1 cellular context compared by ENCODE assay signal in the genomic region with DNA sequence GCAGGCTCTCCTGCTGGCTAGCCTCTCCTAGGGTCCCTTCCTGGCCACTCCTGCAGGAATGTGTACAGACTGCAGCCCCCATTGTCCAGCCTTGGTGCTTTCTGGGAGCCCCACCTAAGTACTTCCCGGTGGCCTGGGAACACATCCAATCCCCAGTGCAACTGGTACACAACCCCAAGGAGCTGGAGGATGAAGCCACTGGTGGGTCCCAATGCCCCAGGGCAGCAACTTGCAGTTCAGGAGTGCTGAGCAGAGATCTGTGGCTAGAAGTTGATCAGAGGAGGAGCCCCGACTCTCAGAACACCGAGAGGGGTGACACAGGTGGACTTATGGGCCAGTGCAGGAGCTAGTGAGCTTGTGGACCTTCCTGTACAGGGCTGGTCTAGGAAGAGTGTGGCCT.
TF ChIP-seq lines count a peak whose summit lies in the region.

No MANE protein-coding gene starts in this region.

TF ChIP-seq in SK-N-SH treated with all-trans-retinoic acid at 6 μM for 48 hours, 23 proteins besides CTCF, POLR2A, EP300 and RAD21 (continued from another document):
- no peak for TF ChIP-seq ZFP30 (CRISPR knock-in tag; IDR thresholded peaks at IDR 0.05)
- TF ChIP-seq ZFP3 (CRISPR knock-in tag; IDR thresholded peaks at IDR 0.05): no peak
- TF ChIP-seq ZNF70 (CRISPR knock-in tag; IDR thresholded peaks at IDR 0.05): no peak
- TF ChIP-seq, protein P1, sequence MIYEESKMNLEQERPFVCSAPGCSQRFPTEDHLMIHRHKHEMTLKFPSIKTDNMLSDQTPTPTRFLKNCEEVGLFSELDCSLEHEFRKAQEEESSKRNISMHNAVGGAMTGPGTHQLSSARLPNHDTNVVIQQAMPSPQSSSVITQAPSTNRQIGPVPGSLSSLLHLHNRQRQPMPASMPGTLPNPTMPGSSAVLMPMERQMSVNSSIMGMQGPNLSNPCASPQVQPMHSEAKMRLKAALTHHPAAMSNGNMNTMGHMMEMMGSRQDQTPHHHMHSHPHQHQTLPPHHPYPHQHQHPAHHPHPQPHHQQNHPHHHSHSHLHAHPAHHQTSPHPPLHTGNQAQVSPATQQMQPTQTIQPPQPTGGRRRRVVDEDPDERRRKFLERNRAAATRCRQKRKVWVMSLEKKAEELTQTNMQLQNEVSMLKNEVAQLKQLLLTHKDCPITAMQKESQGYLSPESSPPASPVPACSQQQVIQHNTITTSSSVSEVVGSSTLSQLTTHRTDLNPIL (CRISPR knock-in tag; IDR thresholded peaks at IDR 0.05; ENCODE audit: low read depth): no peak
- TF ChIP-seq, protein P2, sequence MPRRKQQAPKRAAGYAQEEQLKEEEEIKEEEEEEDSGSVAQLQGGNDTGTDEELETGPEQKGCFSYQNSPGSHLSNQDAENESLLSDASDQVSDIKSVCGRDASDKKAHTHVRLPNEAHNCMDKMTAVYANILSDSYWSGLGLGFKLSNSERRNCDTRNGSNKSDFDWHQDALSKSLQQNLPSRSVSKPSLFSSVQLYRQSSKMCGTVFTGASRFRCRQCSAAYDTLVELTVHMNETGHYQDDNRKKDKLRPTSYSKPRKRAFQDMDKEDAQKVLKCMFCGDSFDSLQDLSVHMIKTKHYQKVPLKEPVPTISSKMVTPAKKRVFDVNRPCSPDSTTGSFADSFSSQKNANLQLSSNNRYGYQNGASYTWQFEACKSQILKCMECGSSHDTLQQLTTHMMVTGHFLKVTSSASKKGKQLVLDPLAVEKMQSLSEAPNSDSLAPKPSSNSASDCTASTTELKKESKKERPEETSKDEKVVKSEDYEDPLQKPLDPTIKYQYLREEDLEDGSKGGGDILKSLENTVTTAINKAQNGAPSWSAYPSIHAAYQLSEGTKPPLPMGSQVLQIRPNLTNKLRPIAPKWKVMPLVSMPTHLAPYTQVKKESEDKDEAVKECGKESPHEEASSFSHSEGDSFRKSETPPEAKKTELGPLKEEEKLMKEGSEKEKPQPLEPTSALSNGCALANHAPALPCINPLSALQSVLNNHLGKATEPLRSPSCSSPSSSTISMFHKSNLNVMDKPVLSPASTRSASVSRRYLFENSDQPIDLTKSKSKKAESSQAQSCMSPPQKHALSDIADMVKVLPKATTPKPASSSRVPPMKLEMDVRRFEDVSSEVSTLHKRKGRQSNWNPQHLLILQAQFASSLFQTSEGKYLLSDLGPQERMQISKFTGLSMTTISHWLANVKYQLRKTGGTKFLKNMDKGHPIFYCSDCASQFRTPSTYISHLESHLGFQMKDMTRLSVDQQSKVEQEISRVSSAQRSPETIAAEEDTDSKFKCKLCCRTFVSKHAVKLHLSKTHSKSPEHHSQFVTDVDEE (CRISPR knock-in tag; IDR thresholded peaks at IDR 0.05): no peak
- no peak for TF ChIP-seq BACH2 (CRISPR knock-in tag; IDR thresholded peaks at IDR 0.05; ENCODE audit: borderline replicate concordance)
- no peak for TF ChIP-seq GLIS3 (CRISPR knock-in tag; IDR thresholded peaks at IDR 0.05)
TF ChIP-seq in SK-N-SH treated with all-trans-retinoic acid at 6 μM for 48 hours: peak in this region for 0.
